In the genomic region with DNA sequence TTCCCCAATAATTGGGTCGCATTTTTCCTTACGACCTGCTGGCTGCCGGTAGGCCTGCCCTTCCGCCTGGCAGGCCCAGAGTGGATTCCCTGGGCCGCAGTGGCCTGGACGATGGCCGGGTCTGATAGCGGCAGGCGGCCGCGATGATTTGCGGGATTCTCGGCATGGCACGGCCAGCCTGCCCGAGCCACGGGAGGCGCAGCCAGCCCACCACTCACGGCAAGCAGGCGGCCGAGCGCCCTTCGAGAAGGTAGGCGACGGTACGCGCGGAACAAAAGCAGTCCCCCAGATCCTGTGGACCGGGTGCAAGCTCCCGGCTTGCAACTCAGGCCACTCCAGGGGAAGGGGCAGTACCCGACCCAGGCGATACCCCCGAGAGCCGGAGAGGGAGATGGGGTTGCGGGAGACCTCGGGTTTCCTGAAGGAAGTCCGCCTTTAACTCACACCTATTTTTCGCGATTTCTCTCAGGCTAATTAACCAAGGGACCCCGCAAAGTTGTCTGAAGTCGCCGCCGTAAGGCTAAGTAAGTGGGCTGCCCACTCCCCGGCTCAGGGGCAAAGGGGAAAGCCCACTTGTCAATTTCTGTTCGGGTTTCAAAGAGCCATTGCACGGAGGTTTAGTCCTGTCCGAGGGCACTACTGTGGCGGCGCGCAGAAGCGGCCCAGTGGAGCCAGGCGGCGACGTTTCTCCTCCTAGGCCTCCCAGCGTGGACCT, we compare ENCODE assay signal across 2 cellular contexts.
TF ChIP-seq lines count a peak whose summit lies in the region.

No MANE protein-coding gene starts in this region.

TF ChIP-seq in GM23338, 12 proteins besides CTCF, POLR2A, EP300 and RAD21 (continued from another document):
- TF ChIP-seq, protein P1, sequence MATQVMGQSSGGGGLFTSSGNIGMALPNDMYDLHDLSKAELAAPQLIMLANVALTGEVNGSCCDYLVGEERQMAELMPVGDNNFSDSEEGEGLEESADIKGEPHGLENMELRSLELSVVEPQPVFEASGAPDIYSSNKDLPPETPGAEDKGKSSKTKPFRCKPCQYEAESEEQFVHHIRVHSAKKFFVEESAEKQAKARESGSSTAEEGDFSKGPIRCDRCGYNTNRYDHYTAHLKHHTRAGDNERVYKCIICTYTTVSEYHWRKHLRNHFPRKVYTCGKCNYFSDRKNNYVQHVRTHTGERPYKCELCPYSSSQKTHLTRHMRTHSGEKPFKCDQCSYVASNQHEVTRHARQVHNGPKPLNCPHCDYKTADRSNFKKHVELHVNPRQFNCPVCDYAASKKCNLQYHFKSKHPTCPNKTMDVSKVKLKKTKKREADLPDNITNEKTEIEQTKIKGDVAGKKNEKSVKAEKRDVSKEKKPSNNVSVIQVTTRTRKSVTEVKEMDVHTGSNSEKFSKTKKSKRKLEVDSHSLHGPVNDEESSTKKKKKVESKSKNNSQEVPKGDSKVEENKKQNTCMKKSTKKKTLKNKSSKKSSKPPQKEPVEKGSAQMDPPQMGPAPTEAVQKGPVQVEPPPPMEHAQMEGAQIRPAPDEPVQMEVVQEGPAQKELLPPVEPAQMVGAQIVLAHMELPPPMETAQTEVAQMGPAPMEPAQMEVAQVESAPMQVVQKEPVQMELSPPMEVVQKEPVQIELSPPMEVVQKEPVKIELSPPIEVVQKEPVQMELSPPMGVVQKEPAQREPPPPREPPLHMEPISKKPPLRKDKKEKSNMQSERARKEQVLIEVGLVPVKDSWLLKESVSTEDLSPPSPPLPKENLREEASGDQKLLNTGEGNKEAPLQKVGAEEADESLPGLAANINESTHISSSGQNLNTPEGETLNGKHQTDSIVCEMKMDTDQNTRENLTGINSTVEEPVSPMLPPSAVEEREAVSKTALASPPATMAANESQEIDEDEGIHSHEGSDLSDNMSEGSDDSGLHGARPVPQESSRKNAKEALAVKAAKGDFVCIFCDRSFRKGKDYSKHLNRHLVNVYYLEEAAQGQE (IDR thresholded peaks at IDR 0.05; ENCODE audit: unreplicated experiment): no peak
- no peak for TF ChIP-seq EZH2phosphoT487 (IDR thresholded peaks at IDR 0.05; ENCODE audit: unreplicated experiment)
- TF ChIP-seq, protein P2, sequence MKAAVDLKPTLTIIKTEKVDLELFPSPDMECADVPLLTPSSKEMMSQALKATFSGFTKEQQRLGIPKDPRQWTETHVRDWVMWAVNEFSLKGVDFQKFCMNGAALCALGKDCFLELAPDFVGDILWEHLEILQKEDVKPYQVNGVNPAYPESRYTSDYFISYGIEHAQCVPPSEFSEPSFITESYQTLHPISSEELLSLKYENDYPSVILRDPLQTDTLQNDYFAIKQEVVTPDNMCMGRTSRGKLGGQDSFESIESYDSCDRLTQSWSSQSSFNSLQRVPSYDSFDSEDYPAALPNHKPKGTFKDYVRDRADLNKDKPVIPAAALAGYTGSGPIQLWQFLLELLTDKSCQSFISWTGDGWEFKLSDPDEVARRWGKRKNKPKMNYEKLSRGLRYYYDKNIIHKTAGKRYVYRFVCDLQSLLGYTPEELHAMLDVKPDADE (IDR thresholded peaks at IDR 0.05): no peak
- no peak for TF ChIP-seq JUNB (IDR thresholded peaks at IDR 0.05; ENCODE audit: unreplicated experiment)

TF ChIP-seq in SK-N-SH, 30 proteins besides CTCF, POLR2A, EP300 and RAD21 (continued from another document):
- TF ChIP-seq, protein P3, sequence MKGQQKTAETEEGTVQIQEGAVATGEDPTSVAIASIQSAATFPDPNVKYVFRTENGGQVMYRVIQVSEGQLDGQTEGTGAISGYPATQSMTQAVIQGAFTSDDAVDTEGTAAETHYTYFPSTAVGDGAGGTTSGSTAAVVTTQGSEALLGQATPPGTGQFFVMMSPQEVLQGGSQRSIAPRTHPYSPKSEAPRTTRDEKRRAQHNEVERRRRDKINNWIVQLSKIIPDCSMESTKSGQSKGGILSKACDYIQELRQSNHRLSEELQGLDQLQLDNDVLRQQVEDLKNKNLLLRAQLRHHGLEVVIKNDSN (IDR thresholded peaks at IDR 0.05; ENCODE audit: borderline replicate concordance, low read depth): no peak
- no peak for TF ChIP-seq ELF1 (IDR thresholded peaks at IDR 0.05)
- no peak for TF ChIP-seq NFIC (IDR thresholded peaks at IDR 0.05; ENCODE audit: borderline replicate concordance)
- no peak for TF ChIP-seq JUND (IDR thresholded peaks at IDR 0.05)
- TF ChIP-seq FOSL2 (IDR thresholded peaks at IDR 0.05; ENCODE audit: borderline replicate concordance, low read depth): no peak
- no peak for TF ChIP-seq EZH2phosphoT487 (IDR thresholded peaks at IDR 0.05; ENCODE audit: borderline replicate concordance, low read depth)
- TF ChIP-seq RXRA (IDR thresholded peaks at IDR 0.05; ENCODE audit: borderline replicate concordance, low read depth): no peak
- TF ChIP-seq FOXM1 (IDR thresholded peaks at IDR 0.05; ENCODE audit: low read depth): no peak
- no peak for TF ChIP-seq SMC3 (IDR thresholded peaks at IDR 0.05; ENCODE audit: low read depth, low read length)
